ENCODE assay signal across 9 cellular contexts in the genomic region with DNA sequence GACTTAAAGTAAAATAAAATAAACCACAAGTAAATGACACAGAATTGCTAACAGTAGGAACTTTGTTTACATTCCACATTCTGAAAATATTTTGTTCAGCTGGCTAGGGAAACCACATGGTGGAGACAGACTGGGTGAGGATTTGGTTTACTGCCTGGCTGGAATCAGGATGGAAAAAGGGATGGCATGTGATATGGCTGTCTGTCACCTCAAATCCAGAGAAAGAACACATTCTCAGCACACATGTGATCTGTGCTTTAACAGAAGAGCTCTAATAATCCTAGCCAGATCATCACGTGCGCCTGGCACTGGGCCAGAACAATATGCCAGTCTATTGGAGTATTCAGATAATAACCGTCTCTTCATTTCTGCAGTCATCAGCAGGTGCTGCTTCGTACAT.
A peak's percentile ranks its signal among the peaks of the same experiment; 100 is the strongest.
DNase-seq lines count a peak whose midpoint lies in the region; ATAC-seq, FAIRE-seq and TF ChIP-seq lines count a peak whose summit lies in the region.
"Had no signal": no experiment of that assay in that cellular context is flagged by ENCODE, and none has a peak within 500 bp of the region (broad histone marks: within the 10 kb centered on the region; RNA-seq: fewer than 3 reads in every experiment).

No MANE protein-coding gene starts in this region.

- dilution Hi-C loops in keratinocyte (cut with MboI; ENCODE audit: extremely low pct_ligation_motif_present, low sequenced_read_pairs) = no loop called here

- H4K20me1 ChIP-seq in keratinocyte (ENCODE audit: control insufficient read depth, extremely low read depth, insufficient read depth, low read length) = no peaks in the 10 kb centered on the region

- H2AFZ ChIP-seq in keratinocyte (ENCODE audit: control insufficient read depth, low read length) = no peak overlapping the region

- peaks cover 8% of the 10 kb centered on the region for H3K4me1 ChIP-seq in keratinocyte (ENCODE audit: control insufficient read depth, extremely low read depth, insufficient read depth, low read length)

- H3K79me2 ChIP-seq in keratinocyte (ENCODE audit: control insufficient read depth, insufficient read depth, low read length) = no peaks in the 10 kb centered on the region

- H3K4me3 ChIP-seq in AG10803 (ENCODE audit: low read length) (no peak overlapping the region), keratinocyte (ENCODE audit: control insufficient read depth in 2 of 3, extremely low read depth in 1 of 3, insufficient read depth in 2 of 3, low read depth in 1 of 3, low read length in 3 of 3) (no peak overlapping the region)

- H3K9me3 Mint-ChIP-seq in activated naive CD4-positive, alpha-beta T cell treated with anti-CD3 and anti-CD28 coated beads, Interleukin-2, amount 50 U/mL, for 72 hours = no peaks in the 10 kb centered on the region

- 0 out of 2 replicates have a peak, but pooled peaks have one; percentile 15 for TF ChIP-seq CTCF in AG10803 (conservative IDR thresholded peaks at IDR 0.05; ENCODE audit: low read length)
- peak in 1 of 3 experiments; percentile 13 for TF ChIP-seq CTCF in keratinocyte (optimal IDR thresholded peaks at IDR 0.05 in 1 of 3, IDR thresholded peaks at IDR 0.05 in 1 of 3, conservative IDR thresholded peaks at IDR 0.05 in 1 of 3; ENCODE audit: extremely low read depth in 1 of 3, insufficient read depth in 2 of 3, low read length in 3 of 3)

- no peaks in the 10 kb centered on the region for H3K9me1 ChIP-seq in keratinocyte (ENCODE audit: control insufficient read depth, extremely low read depth, insufficient read depth, low read length)

- no peak for ATAC-seq in HG02852 (IDR thresholded peaks at IDR 0.05; ENCODE audit: unreplicated experiment)
- ATAC-seq in activated naive CD4-positive, alpha-beta T cell treated with anti-CD3 and anti-CD28 coated beads, Interleukin-2, amount 50 U/mL, for 72 hours = no peak

- DNase-seq in AG10803 (ENCODE audit: low read depth) = peak; percentile 79
- DNase-seq in NCI-H1105 (lab: John Stamatoyannopoulos, UW) = peak; percentile 90
- DNase-seq in SW480 (ENCODE audit: low spot score) = peak; percentile 12
- no peak for DNase-seq in keratinocyte (ENCODE audit: low read depth, low spot score)
- no peak for DNase-seq in RKO (ENCODE audit: low spot score)
- no peak for DNase-seq in activated naive CD4-positive, alpha-beta T cell treated with anti-CD3 and anti-CD28 coated beads, Interleukin-2, amount 50 U/mL, for 72 hours (ENCODE audit: low spot score in 2 of 2)
- DNase-seq in HK-2 (ENCODE audit: unreplicated experiment) = no peak

- H3K9me3 ChIP-seq in keratinocyte (ENCODE audit: control insufficient read depth, low read depth, low read length) = no peaks in the 10 kb centered on the region

- H3K27ac ChIP-seq in keratinocyte (ENCODE audit: control insufficient read depth, insufficient read depth, low read length) = no peak overlapping the region

- no peaks in the 10 kb centered on the region for H3K36me3 Mint-ChIP-seq in activated naive CD4-positive, alpha-beta T cell treated with anti-CD3 and anti-CD28 coated beads, Interleukin-2, amount 50 U/mL, for 72 hours

- no peak overlapping the region for H3K27ac Mint-ChIP-seq in activated naive CD4-positive, alpha-beta T cell treated with anti-CD3 and anti-CD28 coated beads, Interleukin-2, amount 50 U/mL, for 72 hours

- FAIRE-seq in keratinocyte (lab: Jason Lieb, UNC) = peak; percentile 5
- FAIRE-seq: colon had no signal

- no peaks in the 10 kb centered on the region for H3K27me3 ChIP-seq in keratinocyte (ENCODE audit: control insufficient read depth, extremely low read depth, insufficient read depth, low read length)

- H3K36me3 ChIP-seq in keratinocyte (ENCODE audit: control insufficient read depth in 2 of 2, extremely low read depth in 1 of 2, insufficient read depth in 2 of 2, low read length in 2 of 2) = no peaks in the 10 kb centered on the region

- no peak overlapping the region for H3K9ac ChIP-seq in keratinocyte (ENCODE audit: control insufficient read depth, extremely low read depth, insufficient read depth, low read length)

- no peak overlapping the region for H3K4me2 ChIP-seq in keratinocyte (ENCODE audit: control insufficient read depth, extremely low read depth, insufficient read depth, low read depth, low read length)

Comparison
In these comparisons a context has a peak if more than half of its experiments do, and no peak if none do; other contexts are left out.
1. DNase-seq: peak in AG10803 (single experiment), NCI-H1105 (single experiment) and SW480 (single experiment); none in keratinocyte (single experiment), RKO (single experiment), activated naive CD4-positive, alpha-beta T cell treated with anti-CD3 and anti-CD28 coated beads, Interleukin-2, amount 50 U/mL, for 72 hours (0 of 2) and HK-2 (single experiment).